20 cellular contexts compared by ENCODE assay signal in the genomic region with DNA sequence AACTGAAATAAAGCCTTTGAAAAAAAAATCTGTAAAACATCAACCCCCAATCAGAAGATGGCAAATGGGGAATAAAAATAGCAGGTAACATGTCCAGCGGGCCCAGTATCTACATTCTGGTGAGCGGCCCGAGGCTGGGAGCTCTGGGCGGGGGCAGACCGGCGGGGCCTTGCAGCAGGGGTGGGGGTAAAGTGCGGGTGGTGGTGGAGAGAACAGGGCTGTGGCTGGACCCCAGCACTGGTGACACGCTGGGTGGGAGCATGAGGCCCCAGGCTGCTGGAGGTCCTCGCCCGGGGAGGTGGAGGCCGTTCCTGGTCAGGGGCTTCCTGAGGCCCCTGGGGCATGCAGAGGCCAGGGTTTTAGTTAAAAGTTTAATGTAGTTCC. TPM values are rescaled to one million over a fixed set of nuclear protein-coding genes. Genes with fewer than 3 reads are reported as not detected.
DNase-seq lines count a peak whose midpoint lies in the region; ATAC-seq and TF ChIP-seq lines count a peak whose summit lies in the region.
"Had no signal": no experiment of that assay in that cellular context is flagged by ENCODE, and none has a peak within 500 bp of the region (broad histone marks: within the 10 kb centered on the region; RNA-seq: fewer than 3 reads in every experiment).

No MANE protein-coding gene starts in this region.

- TF ChIP-seq CTCF in Calu3 (IDR thresholded peaks at IDR 0.05; ENCODE audit: unreplicated experiment) = no peak
- no peak for TF ChIP-seq CTCF in esophagus muscularis mucosa (IDR thresholded peaks at IDR 0.05)
- TF ChIP-seq CTCF in stomach (IDR thresholded peaks at IDR 0.05) = no peak

- no peak overlapping the region for H2BK120ac ChIP-seq in mesenchymal stem cell (ENCODE audit: low read depth, low read length)

- no peak overlapping the region for H2AK5ac ChIP-seq in mesenchymal stem cell (ENCODE audit: low read length, severe bottlenecking)

- CTCF ChIA-PET in Calu3 (lab: Charles Lee) = interaction anchor here (0.5 to 1.3 kb wide), 2 partner anchors 112 to 382 kb away, joined by 4 read pairs; no protein-coding TSS in a partner anchor

- H3K9ac ChIP-seq in mesenchymal stem cell (ENCODE audit: low read length) = peak overlapping the region; percentile 67
- H3K9ac ChIP-seq: GM23248 had no signal

- H3K4me2 ChIP-seq in mesenchymal stem cell (ENCODE audit: low read length, poor library complexity, severe bottlenecking) = no peak overlapping the region

- peaks cover 24% of the 10 kb centered on the region for H3K79me1 ChIP-seq in mesenchymal stem cell (replicated peaks; ENCODE audit: low read length, poor library complexity, severe bottlenecking)

- intact Hi-C loops in Calu3 (cut with micrococcal nuclease; ENCODE audit: unreplicated experiment) = no loop called here
- intact Hi-C loops in esophagus muscularis mucosa (cut with DNase I) = no loop called here
- intact Hi-C loops in stomach (cut with DNase I; ENCODE audit: low total_unique reads) = no loop called here

- H3K23ac ChIP-seq in mesenchymal stem cell (ENCODE audit: low read length in 2 of 2) = no peak overlapping the region

- 82% methylated on average over 4 of the region's 11 CpGs for WGBS in esophagus muscularis mucosa
- WGBS in mesenchymal stem cell = 93% methylated on average over 8 of the region's 11 CpGs
- WGBS in stomach, 5 donors = 30 to 59% (median 51%) methylated on average over 11 of the region's 11 CpGs

- peaks cover 52% of the 10 kb centered on the region for H3K36me3 Mint-ChIP-seq in Calu3 (ENCODE audit: insufficient read depth, unreplicated experiment)

- H2BK12ac ChIP-seq in mesenchymal stem cell (ENCODE audit: low read length in 2 of 2) = no peak overlapping the region

- no peak overlapping the region for H4K91ac ChIP-seq in mesenchymal stem cell (ENCODE audit: low read length)

- TF ChIP-seq POLR2A in esophagus muscularis mucosa (IDR thresholded peaks at IDR 0.05; ENCODE audit: low read depth) (no peak), stomach (IDR thresholded peaks at IDR 0.05) (no peak)

- H3K4me1 Mint-ChIP-seq in Calu3 (ENCODE audit: low read depth, unreplicated experiment) = no peaks in the 10 kb centered on the region
- H3K4me1 Mint-ChIP-seq: CD4-positive, CD25-positive, alpha-beta regulatory T cell had no signal

- peaks cover 41 to 74% (median 69%) of the 10 kb centered on the region in 4 donors for H3K36me3 ChIP-seq in esophagus muscularis mucosa
- peaks cover 47 to 69% of the 10 kb centered on the region in 2 experiments for H3K36me3 ChIP-seq in mesenchymal stem cell (ENCODE audit: control insufficient read depth in 1 of 2, insufficient read depth in 2 of 2, low read depth in 1 of 2, low read length in 2 of 2)
- peaks cover 39 to 68% (median 61%) of the 10 kb centered on the region in 4 donors for H3K36me3 ChIP-seq in stomach

- no peak overlapping the region for H2AFZ ChIP-seq in mesenchymal stem cell (ENCODE audit: low read depth, low read length)
- H2AFZ ChIP-seq: GM23248 had no signal

- H3K4me3 Mint-ChIP-seq in Calu3 (ENCODE audit: low read depth, unreplicated experiment) = peak overlapping the region; percentile 62
- H3K4me3 Mint-ChIP-seq: CD4-positive, CD25-positive, alpha-beta regulatory T cell had no signal

- DNase-seq in Calu3 (no peak), esophagus muscularis mucosa (ENCODE audit: extremely low spot score) (no peak), mesenchymal stem cell (no peak), stomach (no peak), H4 (ENCODE audit: low spot score) (no peak), anterior cingulate cortex (lab: John Stamatoyannopoulos, UW) (no peak)
- DNase-seq: AML-193; CD4-positive, CD25-positive, alpha-beta regulatory T cell; DND-41; GDM1; GM23248; KG1; NCI-H1092; NCI-H2107; NCI-H345; NCI-H526 treated with DMSO at 0.1 percent for 48 hours; NK-92 treated with Interleukin-12 subunit alpha and Interleukin-12 subunit beta, amount 100 ng/mL, for 24 hours; OCI-M1 had no signal

- no TSS peak for BruUV-seq in Calu3 (replicated peaks; lab: Mats Ljungman, UMichigan)

- H2BK5ac ChIP-seq in mesenchymal stem cell (ENCODE audit: low read depth, low read length, poor library complexity, severe bottlenecking) = no peak overlapping the region

- H3K18ac ChIP-seq in mesenchymal stem cell (ENCODE audit: low read depth in 1 of 2, low read length in 2 of 2) = no peak overlapping the region

- no peaks in the 10 kb centered on the region for H3K9me3 ChIP-seq in esophagus muscularis mucosa
- H3K9me3 ChIP-seq in mesenchymal stem cell (ENCODE audit: control insufficient read depth, low read length) = no peaks in the 10 kb centered on the region
- H3K9me3 ChIP-seq in stomach = no peaks in the 10 kb centered on the region

- no peak overlapping the region for H2BK15ac ChIP-seq in mesenchymal stem cell (ENCODE audit: low read depth, poor library complexity, severe bottlenecking)

- no peak for TF ChIP-seq EP300 in esophagus muscularis mucosa (IDR thresholded peaks at IDR 0.05)
- no peak for TF ChIP-seq EP300 in stomach (IDR thresholded peaks at IDR 0.05)

- H3K4me3 ChIP-seq in esophagus muscularis mucosa (no peak overlapping the region), mesenchymal stem cell (ENCODE audit: insufficient read depth in 1 of 2, low read depth in 1 of 2, low read length in 2 of 2) (no peak overlapping the region), stomach (peak overlapping the region in 3 of 4 donors; percentile 25 to 37 (median 35))
- H3K4me3 ChIP-seq: GM23248 had no signal

- ATAC-seq in HG02870 (IDR thresholded peaks at IDR 0.05; ENCODE audit: unreplicated experiment) = no peak

- no peaks in the 10 kb centered on the region for H3K27me3 ChIP-seq in esophagus muscularis mucosa
- H3K27me3 ChIP-seq in mesenchymal stem cell (ENCODE audit: control insufficient read depth in 1 of 2, insufficient read depth in 1 of 2, low read length in 2 of 2) = no peaks in the 10 kb centered on the region
- no peaks in the 10 kb centered on the region for H3K27me3 ChIP-seq in stomach

- peaks cover 29 to 30% (median 29%) of the 10 kb centered on the region in 4 donors for H3K4me1 ChIP-seq in esophagus muscularis mucosa
- H3K4me1 ChIP-seq in mesenchymal stem cell (ENCODE audit: control insufficient read depth, insufficient read depth, low read depth, low read length) = peaks cover 19% of the 10 kb centered on the region
- peaks cover 21 to 33% (median 30%) of the 10 kb centered on the region in 4 donors for H3K4me1 ChIP-seq in stomach

- no peak overlapping the region for H3K14ac ChIP-seq in mesenchymal stem cell (ENCODE audit: low read length in 2 of 2)

- H3K27ac Mint-ChIP-seq in Calu3 (ENCODE audit: unreplicated experiment) = peak overlapping the region; percentile 63
- H3K27ac Mint-ChIP-seq: CD4-positive, CD25-positive, alpha-beta regulatory T cell had no signal

- no peaks in the 10 kb centered on the region for H3K9me3 Mint-ChIP-seq in Calu3 (ENCODE audit: low read depth, unreplicated experiment)
- H3K9me3 Mint-ChIP-seq: CD4-positive, CD25-positive, alpha-beta regulatory T cell had no signal

- no peaks in the 10 kb centered on the region for H3K27me3 Mint-ChIP-seq in Calu3 (ENCODE audit: unreplicated experiment)
- H3K27me3 Mint-ChIP-seq: CD4-positive, CD25-positive, alpha-beta regulatory T cell had no signal

- H4K8ac ChIP-seq in mesenchymal stem cell (ENCODE audit: low read length) = no peak overlapping the region

- H3K27ac ChIP-seq in esophagus muscularis mucosa (replicated peaks in 1 of 4) (peak overlapping the region in 3 of 4 donors; percentile 55 to 82 (median 62)), mesenchymal stem cell (ENCODE audit: low read length, poor library complexity, severe bottlenecking) (no peak overlapping the region), stomach (peak overlapping the region; percentile 66 to 84 (median 81))
- H3K27ac ChIP-seq: GM23248 had no signal

- H3K4ac ChIP-seq in mesenchymal stem cell (ENCODE audit: low read depth in 1 of 2, low read length in 2 of 2) = no peak overlapping the region

RNA-seq across cellular contexts. Expression of gene CAPS, which starts 1.7 kb away (rescaled TPM):
- total RNA-seq in Calu3 (2022) (39.9 and 45.7 TPM in 2 replicates), esophagus muscularis mucosa (10 to 100 TPM in 3 of 4 donors, 1 to 10 TPM in 1; 5.5 to 16.1 (median 15.2) TPM), stomach (100 to 1,000 TPM in 1 of 5 donors, 10 to 100 TPM in 4; 27.2 to 143 (median 54.8) TPM)
- polyA plus RNA-seq in mesenchymal stem cell (2013, experiment 1 of 2) = 2.4 TPM
- polyA plus RNA-seq in mesenchymal stem cell (2013, experiment 2 of 2) = 2.3 TPM
- 10 to 100 TPM; 34.5 to 50.4 (median 44.0) TPM for polyA plus RNA-seq in stomach
- total RNA-seq in H4 (2014; rRNA removed; shearing (Covaris generic)) = 0.08 and 0.66 TPM in 2 replicates

RNA-seq across cellular contexts. Expression of gene VMAC, which starts 11.1 kb away (rescaled TPM):
- 4.3 and 5.5 TPM in 2 replicates for total RNA-seq in Calu3 (2022)
- 10 to 100 TPM in 1 of 4 donors, 1 to 10 TPM in 3; 5.0 to 12.5 (median 7.6) TPM for total RNA-seq in esophagus muscularis mucosa
- polyA plus RNA-seq in mesenchymal stem cell (2013, experiment 1 of 2) = 3.1 TPM
- 2.4 TPM for polyA plus RNA-seq in mesenchymal stem cell (2013, experiment 2 of 2)
- 10 to 100 TPM in 3 of 5 donors, 1 to 10 TPM in 2; 3.6 to 60.8 (median 13.8) TPM for total RNA-seq in stomach
- 1 to 10 TPM; 4.3 to 5.0 (median 4.7) TPM for polyA plus RNA-seq in stomach
- 1.0 and 3.1 TPM in 2 replicates for total RNA-seq in H4 (2014; rRNA removed; shearing (Covaris generic))

RNA-seq across cellular contexts. Expression of gene NDUFA11, which starts 12.2 kb away (rescaled TPM):
- total RNA-seq in Calu3 (2022) (133 and 143 TPM in 2 replicates), esophagus muscularis mucosa (100 to 1,000 TPM; 292 to 378 (median 314) TPM), stomach (100 to 1,000 TPM in 4 of 5 donors, 10 to 100 TPM in 1; 22.2 to 474 (median 130) TPM)
- 338 TPM for polyA plus RNA-seq in mesenchymal stem cell (2013, experiment 1 of 2)
- 347 TPM for polyA plus RNA-seq in mesenchymal stem cell (2013, experiment 2 of 2)
- 100 to 1,000 TPM; 490 to 524 (median 492) TPM for polyA plus RNA-seq in stomach
- total RNA-seq in H4 (2014; rRNA removed; shearing (Covaris generic)) = 281 and 301 TPM in 2 replicates

RNA-seq across cellular contexts. Expression of gene FUT5, which starts 45.4 kb away (rescaled TPM):
- total RNA-seq in Calu3 (2022) (not detected in 2 replicates), esophagus muscularis mucosa (not detected), stomach (under 1 TPM in 1 of 5 donors, not detected in 4; 0.37 TPM)
- not detected for polyA plus RNA-seq in mesenchymal stem cell (2013, experiment 1 of 2)
- polyA plus RNA-seq in mesenchymal stem cell (2013, experiment 2 of 2) = not detected
- polyA plus RNA-seq in stomach = not detected
- total RNA-seq in H4 (2014; rRNA removed; shearing (Covaris generic)) = not detected in 2 replicates
- total RNA-seq: GM23248, MCF 10A had no signal
- polyA plus RNA-seq: GM23248 had no signal

Comparison
In these comparisons a context has a peak if more than half of its experiments do, and no peak if none do; other contexts are left out.
1. H3K4me3 ChIP-seq: peak in stomach (3 of 4); none in esophagus muscularis mucosa (0 of 4) and mesenchymal stem cell (0 of 2).